Comparison of ENCODE assay signal across 8 cellular contexts in genomic region chr1:23177438-23178380, GRCh38.
DNase-seq lines count a peak whose midpoint lies in the region; ATAC-seq and TF ChIP-seq lines count a peak whose summit lies in the region.

No MANE protein-coding gene starts in this region.

- H3K4me3 ChIP-seq in effector memory CD4-positive, alpha-beta T cell (ENCODE audit: insufficient read depth, low read depth, low read length, poor library complexity, severe bottlenecking): peak overlapping the region; percentile 50

- DNase-seq in GM10248 (ENCODE audit: extremely low spot score) (peak; percentile 85), NCI-H2227 (lab: John Stamatoyannopoulos, UW; ENCODE audit: unreplicated experiment) (peak; percentile 87), memory B cell (ENCODE audit: low spot score in 2 of 2) (peak; percentile 64 to 65)
- peak in 2 of 3 experiments; percentile 12 to 15 for DNase-seq in activated CD8-positive, alpha-beta memory T cell treated with anti-CD3 and anti-CD28 coated beads for 48 hours (ENCODE audit: low read depth in 2 of 3, low spot score in 2 of 3)
- peak; percentile 32 to 40 (median 38) for DNase-seq in effector memory CD4-positive, alpha-beta T cell
- peak; percentile 43 to 45 for DNase-seq in stimulated activated CD8-positive, alpha-beta memory T cell treated with anti-CD3 and anti-CD28 coated beads, Interleukin-2, amount 100 ng/mL, for 48 hours (ENCODE audit: low read depth in 2 of 2)

- H3K4me1 Mint-ChIP-seq in memory B cell: peaks cover 27% of the 10 kb centered on the region

- no peak overlapping the region for H3K27ac ChIP-seq in effector memory CD4-positive, alpha-beta T cell (ENCODE audit: insufficient read depth, low read length, poor library complexity, severe bottlenecking)

- peaks cover 2% of the 10 kb centered on the region for H3K9me3 Mint-ChIP-seq in memory B cell

- no peaks in the 10 kb centered on the region for H3K27me3 ChIP-seq in effector memory CD4-positive, alpha-beta T cell (replicated peaks; ENCODE audit: control insufficient read depth, insufficient read depth, low read length, poor library complexity, severe bottlenecking)

- H3K36me3 ChIP-seq in effector memory CD4-positive, alpha-beta T cell (ENCODE audit: control insufficient read depth, insufficient read depth, low read length): no peaks in the 10 kb centered on the region

- POLR2A ChIA-PET in GM10248 (lab: Yijun Ruan, JAX): no interaction called here

- peaks cover 4% of the 10 kb centered on the region for H3K4me1 ChIP-seq in effector memory CD4-positive, alpha-beta T cell (ENCODE audit: control insufficient read depth, insufficient read depth, low read length, poor library complexity, severe bottlenecking)

- peak overlapping the region; percentile 82 for H3K4me3 Mint-ChIP-seq in memory B cell

- no peak for TF ChIP-seq CTCF in GM10248 (IDR thresholded peaks at IDR 0.05; ENCODE audit: control extremely low read depth, extremely low read depth, low read depth, missing control alignments)

- peak; percentile 80 for ATAC-seq in HG02610 (IDR thresholded peaks at IDR 0.05; ENCODE audit: unreplicated experiment)
- ATAC-seq in memory B cell (ENCODE audit: low read depth): peak; percentile 96
- ATAC-seq in HG02870 (IDR thresholded peaks at IDR 0.05; ENCODE audit: unreplicated experiment): no peak

- no peaks in the 10 kb centered on the region for H3K36me3 Mint-ChIP-seq in memory B cell

- CTCF ChIA-PET in GM10248 (lab: Yijun Ruan, JAX): interaction anchor here (0.8 to 20.7 kb wide), 3 partner anchors 9 to 83 kb away, joined by 4 to 641 read pairs (median 6); partner anchors contain the start of gene LUZP1

- H3K27me3 Mint-ChIP-seq in memory B cell: no peaks in the 10 kb centered on the region

- H3K27ac Mint-ChIP-seq in memory B cell: peak overlapping the region; percentile 67

- H3K9me3 ChIP-seq in effector memory CD4-positive, alpha-beta T cell (ENCODE audit: control insufficient read depth, low read length): no peaks in the 10 kb centered on the region

Comparison
In these comparisons a context has a peak if more than half of its experiments do, and no peak if none do; other contexts are left out.
1. DNase-seq: peak in every context shown above with its lines; median percentile 87 in NCI-H2227; 85 in GM10248; 64 in memory B cell; 44 in stimulated activated CD8-positive, alpha-beta memory T cell treated with anti-CD3 and anti-CD28 coated beads, Interleukin-2, amount 100 ng/mL, for 48 hours; 38 in effector memory CD4-positive, alpha-beta T cell; 14 in activated CD8-positive, alpha-beta memory T cell treated with anti-CD3 and anti-CD28 coated beads for 48 hours.